In the genomic region with DNA sequence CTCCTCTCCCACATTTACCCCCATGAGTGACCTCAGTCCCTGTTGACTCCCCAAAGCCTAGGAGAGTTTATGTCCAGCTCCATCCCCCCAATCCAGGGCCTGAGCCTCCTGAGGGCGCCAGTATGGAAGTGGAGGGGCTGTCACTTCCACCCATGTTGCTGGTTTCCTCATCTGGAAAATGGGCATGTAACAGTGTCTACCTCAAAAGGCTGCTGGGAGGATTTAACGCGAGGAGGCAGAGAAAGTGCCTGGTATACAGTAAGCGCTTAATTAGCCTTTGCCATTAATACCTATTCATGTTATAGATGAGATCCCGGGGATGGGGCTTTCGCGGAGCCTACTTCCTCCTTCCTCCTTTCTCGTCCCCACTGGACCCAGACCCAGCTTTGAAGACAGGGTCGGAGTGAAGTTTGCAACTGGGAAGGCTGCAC, we compare ENCODE assay signal across 8 cellular contexts. TPM values are rescaled to one million over a fixed set of nuclear protein-coding genes. Genes with fewer than 3 reads are reported as not detected.
DNase-seq lines count a peak whose midpoint lies in the region; ATAC-seq, FAIRE-seq and TF ChIP-seq lines count a peak whose summit lies in the region.

No MANE protein-coding gene starts in this region.

- H3K4me1 ChIP-seq in OCI-LY3 (ENCODE audit: low read length): peaks cover 8% of the 10 kb centered on the region
- peaks cover 2 to 5% (median 4%) of the 10 kb centered on the region in 3 donors for H3K4me1 ChIP-seq in pancreas

- peak overlapping the region; percentile 85 for H3K4me2 ChIP-seq in OCI-LY3 (ENCODE audit: low read length)

- DNase-seq in epithelial cell of esophagus (ENCODE audit: low read depth) (no peak), pancreas (no peak), retina (no peak), NCI-H748 treated with DMSO at 0.1 percent for 48 hours (lab: John Stamatoyannopoulos, UW) (no peak), DMS79 treated with DMSO at 0.1 percent for 48 hours (lab: John Stamatoyannopoulos, UW) (no peak)

- peaks cover 25% of the 10 kb centered on the region for H3K79me2 ChIP-seq in OCI-LY3 (ENCODE audit: low read length)

- no peak for FAIRE-seq in pancreas (lab: Jason Lieb, UNC)

- H2AFZ ChIP-seq in OCI-LY3 (ENCODE audit: low read depth, low read length): peak overlapping the region; percentile 31; the same call in 1 of the 2 replicates

- H3K27me3 ChIP-seq in OCI-LY3 (ENCODE audit: low read depth, low read length) (no peaks in the 10 kb centered on the region), pancreas (no peaks in the 10 kb centered on the region)

- ATAC-seq in pancreas: peak in 1 of 4 donors; percentile 1
- ATAC-seq in GM19397 (IDR thresholded peaks at IDR 0.05; ENCODE audit: unreplicated experiment): no peak

- no peaks in the 10 kb centered on the region for H3K9me3 ChIP-seq in OCI-LY3 (ENCODE audit: insufficient read depth, low read length)
- H3K9me3 ChIP-seq in pancreas: no peaks in the 10 kb centered on the region

- H3K36me3 ChIP-seq in OCI-LY3 (replicated peaks; ENCODE audit: low read depth, low read length): peaks cover 14% of the 10 kb centered on the region
- H3K36me3 ChIP-seq in pancreas: no peaks in the 10 kb centered on the region

- intact Hi-C loops in pancreas (cut with DNase I): no loop called here

- no peaks in the 10 kb centered on the region for H4K20me1 ChIP-seq in OCI-LY3 (ENCODE audit: insufficient read depth, low read length)

- 1% methylated on average over 9 of the region's 9 CpGs for WGBS in pancreas, 2 donors

- H3K9ac ChIP-seq in OCI-LY3 (ENCODE audit: low read length): peak overlapping the region; percentile 96

- H3K4me3 ChIP-seq in GM12875 (ENCODE audit: low read depth, low read length): peak overlapping the region; percentile 90
- peak overlapping the region; percentile 86 for H3K4me3 ChIP-seq in OCI-LY3 (ENCODE audit: low read length)
- peak overlapping the region; percentile 94 for H3K4me3 ChIP-seq in epithelial cell of esophagus (ENCODE audit: low read length)
- peak overlapping the region; percentile 71 to 95 (median 82) for H3K4me3 ChIP-seq in pancreas

- peak overlapping the region; percentile 78 for H3K27ac ChIP-seq in OCI-LY3 (ENCODE audit: low read length)
- peak overlapping the region; percentile 24 to 83 (median 66) for H3K27ac ChIP-seq in pancreas

- no peak for TF ChIP-seq CTCF in GM12875 (IDR thresholded peaks at IDR 0.05; ENCODE audit: borderline replicate concordance, insufficient read depth, low read depth, low read length)
- no peak; the same call in 1 of the 2 replicates for TF ChIP-seq CTCF in OCI-LY3 (IDR thresholded peaks at IDR 0.05; ENCODE audit: low read depth, low read length)
- no peak for TF ChIP-seq CTCF in epithelial cell of esophagus (IDR thresholded peaks at IDR 0.05; ENCODE audit: insufficient read depth, low read depth, low read length, missing control alignments)
- TF ChIP-seq CTCF in pancreas (IDR thresholded peaks at IDR 0.05): no peak

RNA-seq across cellular contexts. Expression of a gene that starts 0.5 kb away (rescaled TPM):
- total RNA-seq in pancreas: 10 to 100 TPM; 42.5 to 90.3 (median 53.3) TPM
- polyA plus RNA-seq in pancreas: 100 to 1,000 TPM; 203 to 302 TPM

RNA-seq across cellular contexts. Expression of a gene that starts 23.4 kb away (rescaled TPM):
- 10 to 100 TPM; 41.3 to 61.0 (median 48.5) TPM for total RNA-seq in pancreas
- polyA plus RNA-seq in pancreas: 100 to 1,000 TPM; 226 to 266 TPM

RNA-seq across cellular contexts. Expression of a gene that starts 40.4 kb away (rescaled TPM):
- 10 to 100 TPM in 4 of 6 donors, 1 to 10 TPM in 2; 6.6 to 12.6 (median 11.2) TPM for total RNA-seq in pancreas
- 1 to 10 TPM; 5.0 to 8.5 TPM for polyA plus RNA-seq in pancreas

RNA-seq across cellular contexts. Expression of a gene that starts 40.5 kb away (rescaled TPM):
- 10 to 100 TPM in 1 of 6 donors, 1 to 10 TPM in 5; 5.7 to 13.8 (median 7.1) TPM for total RNA-seq in pancreas
- polyA plus RNA-seq in pancreas: 1 to 10 TPM; 5.2 TPM

RNA-seq across cellular contexts. Expression of a gene that starts 46.6 kb away (rescaled TPM):
- total RNA-seq in pancreas: 10 to 100 TPM in 4 of 6 donors, 1 to 10 TPM in 2; 6.0 to 17.3 (median 13.6) TPM
- polyA plus RNA-seq in pancreas: 1 to 10 TPM; 9.4 TPM
